1 cellular context compared by ENCODE assay signal in the genomic region with DNA sequence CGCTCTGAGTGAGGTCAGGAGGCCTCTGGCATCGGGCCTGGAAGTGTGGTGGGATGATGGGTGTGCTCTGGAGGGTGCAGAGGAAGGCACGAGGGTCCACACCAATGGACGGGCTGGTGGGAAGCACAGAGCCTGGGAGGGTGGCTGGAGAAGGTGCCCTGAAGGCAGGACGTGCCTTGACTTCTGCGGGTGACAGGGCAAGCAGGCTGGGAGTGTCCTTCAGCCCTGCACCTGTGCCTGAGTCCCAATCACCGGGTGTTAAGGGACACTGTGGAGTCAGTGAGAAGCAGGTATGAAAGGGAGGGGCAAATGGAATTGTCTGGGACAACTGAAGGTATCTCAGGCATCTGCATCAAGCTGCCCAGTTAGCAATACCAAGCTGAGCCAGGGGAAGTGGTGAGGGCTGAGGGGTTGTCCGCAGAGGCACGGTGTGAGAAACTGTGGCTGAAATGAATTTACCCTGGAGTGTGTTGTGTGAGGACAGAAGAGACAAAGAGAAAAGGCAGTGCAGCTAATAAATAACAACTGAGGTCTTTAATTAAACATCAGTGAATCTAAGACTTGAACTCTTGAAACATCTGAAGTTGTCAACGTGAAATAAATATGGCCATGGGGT.
TF ChIP-seq lines count a peak whose summit lies in the region.

No MANE protein-coding gene starts in this region.

TF ChIP-seq in HepG2, 621 proteins besides CTCF, POLR2A, EP300 and RAD21 (continued from another document):
- TF ChIP-seq, protein P1, sequence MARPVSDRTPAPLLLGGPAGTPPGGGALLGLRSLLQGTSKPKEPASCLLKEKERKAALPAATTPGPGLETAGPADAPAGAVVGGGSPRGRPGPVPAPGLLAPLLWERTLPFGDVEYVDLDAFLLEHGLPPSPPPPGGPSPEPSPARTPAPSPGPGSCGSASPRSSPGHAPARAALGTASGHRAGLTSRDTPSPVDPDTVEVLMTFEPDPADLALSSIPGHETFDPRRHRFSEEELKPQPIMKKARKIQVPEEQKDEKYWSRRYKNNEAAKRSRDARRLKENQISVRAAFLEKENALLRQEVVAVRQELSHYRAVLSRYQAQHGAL (CRISPR knock-in tag; IDR thresholded peaks at IDR 0.05; ENCODE audit: not compliant biosample characterization): no peak
- TF ChIP-seq AGO2 (optimal IDR thresholded peaks at IDR 0.05; ENCODE audit: low read depth, low read length): peak; percentile 46
- TF ChIP-seq, protein P2, sequence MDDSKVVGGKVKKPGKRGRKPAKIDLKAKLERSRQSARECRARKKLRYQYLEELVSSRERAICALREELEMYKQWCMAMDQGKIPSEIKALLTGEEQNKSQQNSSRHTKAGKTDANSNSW (CRISPR knock-in tag; IDR thresholded peaks at IDR 0.05; ENCODE audit: borderline replicate concordance): no peak
- TF ChIP-seq ZNF589 (CRISPR knock-in tag; conservative IDR thresholded peaks at IDR 0.05): no peak
